Comparison of ENCODE assay signal across 18 cellular contexts in genomic region chr12:94722664-94723063, GRCh38.
DNase-seq lines count a peak whose midpoint lies in the region; ATAC-seq and TF ChIP-seq lines count a peak whose summit lies in the region.
"Had no signal": no experiment of that assay in that cellular context is flagged by ENCODE, and none has a peak within 500 bp of the region (broad histone marks: within the 10 kb centered on the region; RNA-seq: fewer than 3 reads in every experiment).

No MANE protein-coding gene starts in this region.

- H3K4me2 ChIP-seq in BLaER1, result peak overlapping the region; percentile 75

- peaks cover 28 to 50% of the 10 kb centered on the region in 2 donors for H3K4me1 Mint-ChIP-seq in stimulated activated naive B cell treated with anti-CD40 and anti-IgM and Interleukin-4, amounts not matched to agents 10 μg/mL and 1 μg/mL and 100 μg/mL, for 72 hours

- no peak for TF ChIP-seq POLR2A in esophagus muscularis mucosa (IDR thresholded peaks at IDR 0.05; ENCODE audit: low read depth)

- H3K9ac ChIP-seq in BLaER1, result no peak overlapping the region

- H4K20me1 ChIP-seq in BLaER1, result no peaks in the 10 kb centered on the region

- DNase-seq in esophagus muscularis mucosa (ENCODE audit: extremely low spot score), result peak; percentile 82
- DNase-seq in myocyte (ENCODE audit: low read depth), result peak; percentile 23
- no peak for DNase-seq in stimulated activated naive B cell treated with anti-CD40 and anti-IgM and Interleukin-4, amounts not matched to agents 10 μg/mL and 1 μg/mL and 100 μg/mL, for 72 hours
- no peak for DNase-seq in NCI-H345 (lab: John Stamatoyannopoulos, UW)
- no peak for DNase-seq in RWPE1 (ENCODE audit: low spot score)
- no peak for DNase-seq in WERI-Rb-1
- DNase-seq: BE2C; CD4-positive, alpha-beta T cell; COR-L47; DMS79; KBM-7; NCI-H1092 treated with DMSO at 0.1 percent for 48 hours; NCI-H1436 treated with DMSO at 0.1 percent for 48 hours; NCI-H1930; NCI-H510A had no signal

- TF ChIP-seq CTCF in esophagus muscularis mucosa (IDR thresholded peaks at IDR 0.05) (no peak), RWPE1 (conservative IDR thresholded peaks at IDR 0.05; ENCODE audit: low read depth) (no peak), WERI-Rb-1 (IDR thresholded peaks at IDR 0.05; ENCODE audit: low read depth, low read length) (no peak)

- H3K4me3 ChIP-seq in BLaER1, result no peak overlapping the region
- H3K4me3 ChIP-seq in esophagus muscularis mucosa, result no peak overlapping the region
- H3K4me3 ChIP-seq in WERI-Rb-1 (ENCODE audit: low read depth, low read length), result no peak overlapping the region
- H3K4me3 ChIP-seq: HAP-1 had no signal

- H3K9me3 ChIP-seq in BLaER1 (no peaks in the 10 kb centered on the region), esophagus muscularis mucosa (no peaks in the 10 kb centered on the region), WERI-Rb-1 (ENCODE audit: severe bottlenecking) (peaks cover 3% of the 10 kb centered on the region)
- H3K9me3 ChIP-seq: BE2C, HAP-1 had no signal

- no peaks in the 10 kb centered on the region for H3K36me3 ChIP-seq in BLaER1
- H3K36me3 ChIP-seq in esophagus muscularis mucosa, result no peaks in the 10 kb centered on the region
- no peaks in the 10 kb centered on the region for H3K36me3 ChIP-seq in WERI-Rb-1
- H3K36me3 ChIP-seq: BE2C, HAP-1 had no signal

- CTCF ChIA-PET in RWPE1 (lab: Yijun Ruan, JAX), result no interaction called here

- peaks cover 10 to 11% of the 10 kb centered on the region in 2 donors for H3K27me3 Mint-ChIP-seq in stimulated activated naive B cell treated with anti-CD40 and anti-IgM and Interleukin-4, amounts not matched to agents 10 μg/mL and 1 μg/mL and 100 μg/mL, for 72 hours
- H3K27me3 Mint-ChIP-seq: CD4-positive, alpha-beta T cell had no signal

- peaks cover 4 to 10% of the 10 kb centered on the region in 2 donors for H3K9me3 Mint-ChIP-seq in stimulated activated naive B cell treated with anti-CD40 and anti-IgM and Interleukin-4, amounts not matched to agents 10 μg/mL and 1 μg/mL and 100 μg/mL, for 72 hours
- H3K9me3 Mint-ChIP-seq: CD4-positive, alpha-beta T cell had no signal

- H3K27me3 ChIP-seq in BLaER1 (no peaks in the 10 kb centered on the region), esophagus muscularis mucosa (no peaks in the 10 kb centered on the region), WERI-Rb-1 (ENCODE audit: insufficient read depth, low read depth, severe bottlenecking) (no peaks in the 10 kb centered on the region)
- H3K27me3 ChIP-seq: BE2C had no signal

- no peak overlapping the region for H3K4me3 Mint-ChIP-seq in stimulated activated naive B cell treated with anti-CD40 and anti-IgM and Interleukin-4, amounts not matched to agents 10 μg/mL and 1 μg/mL and 100 μg/mL, for 72 hours
- H3K4me3 Mint-ChIP-seq: CD4-positive, alpha-beta T cell had no signal

- intact Hi-C loops in esophagus muscularis mucosa (cut with DNase I), result no loop called here

- H3K4me1 ChIP-seq in BLaER1, result peaks cover 58% of the 10 kb centered on the region
- H3K4me1 ChIP-seq in esophagus muscularis mucosa, result peaks cover 0 to 6% (median 0%) of the 10 kb centered on the region in 4 donors
- H3K4me1 ChIP-seq: BE2C had no signal

- POLR2A ChIA-PET in RWPE1 (lab: Yijun Ruan, JAX; ENCODE audit: low non-redundant PET), result no interaction called here

- no peak for ATAC-seq in stimulated activated naive B cell treated with anti-CD40 and anti-IgM and Interleukin-4, amounts not matched to agents 10 μg/mL and 1 μg/mL and 100 μg/mL, for 72 hours (replicated peaks)
- no peak for ATAC-seq in esophagus mucosa

- TF ChIP-seq EP300 in esophagus muscularis mucosa (IDR thresholded peaks at IDR 0.05), result no peak

- 88% methylated on average over 3 of the region's 3 CpGs for WGBS in esophagus muscularis mucosa

- H3K27ac ChIP-seq in BLaER1, result peak overlapping the region; percentile 74
- no peak overlapping the region for H3K27ac ChIP-seq in esophagus muscularis mucosa (replicated peaks in 1 of 4)
- no peak overlapping the region for H3K27ac ChIP-seq in RWPE1
- H3K27ac ChIP-seq in WERI-Rb-1, result no peak overlapping the region

- peak overlapping the region; percentile 21 for H3K27ac Mint-ChIP-seq in stimulated activated naive B cell treated with anti-CD40 and anti-IgM and Interleukin-4, amounts not matched to agents 10 μg/mL and 1 μg/mL and 100 μg/mL, for 72 hours
- H3K27ac Mint-ChIP-seq: CD4-positive, alpha-beta T cell had no signal

- peaks cover 23 to 44% of the 10 kb centered on the region in 2 donors for H3K36me3 Mint-ChIP-seq in stimulated activated naive B cell treated with anti-CD40 and anti-IgM and Interleukin-4, amounts not matched to agents 10 μg/mL and 1 μg/mL and 100 μg/mL, for 72 hours

Comparison
In these comparisons a context has a peak if more than half of its experiments do, and no peak if none do; other contexts are left out.
1. DNase-seq: peak in esophagus muscularis mucosa (single experiment) and myocyte (single experiment); none in stimulated activated naive B cell treated with anti-CD40 and anti-IgM and Interleukin-4, amounts not matched to agents 10 μg/mL and 1 μg/mL and 100 μg/mL, for 72 hours (single experiment), NCI-H345 (single experiment), RWPE1 (single experiment) and WERI-Rb-1 (single experiment).